Comparison of ENCODE assay signal across 8 cellular contexts in the genomic region with DNA sequence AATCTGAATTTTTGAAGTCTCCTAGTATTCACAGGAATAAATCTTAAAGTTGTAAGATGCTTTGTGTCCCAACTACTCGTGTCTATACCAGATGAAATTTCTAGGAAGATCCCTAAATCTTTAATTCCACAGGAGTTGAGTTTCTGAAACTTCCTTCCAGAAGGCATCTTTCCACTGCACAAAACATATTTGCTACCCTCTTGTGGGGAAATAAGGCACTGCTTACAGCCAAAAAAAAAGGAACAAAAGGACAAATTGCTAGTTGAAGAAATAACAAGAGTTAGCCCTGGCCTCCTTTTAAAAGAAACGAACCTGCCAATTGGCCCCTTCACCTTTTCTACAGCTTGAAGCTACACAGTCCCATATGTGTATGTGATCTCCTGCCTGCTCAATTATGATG. TPM values are rescaled to one million over a fixed set of nuclear protein-coding genes. Genes with fewer than 3 reads are reported as not detected.
DNase-seq lines count a peak whose midpoint lies in the region; ATAC-seq and TF ChIP-seq lines count a peak whose summit lies in the region.

No MANE protein-coding gene starts in this region.

- POLR2A ChIA-PET in Caco-2 (lab: Charles Lee): no interaction called here

- in situ Hi-C loops in astrocyte of the cerebellum (cut with HindIII; ENCODE audit: low sequenced_read_pairs): no loop called here

- TF ChIP-seq RAD21 in Ishikawa (IDR thresholded peaks at IDR 0.05; ENCODE audit: low read depth): peak; percentile 56

- H3K27me3 Mint-ChIP-seq in Caco-2 (ENCODE audit: insufficient read depth, unreplicated experiment): peaks cover under 1% of the 10 kb centered on the region

- no peak overlapping the region for H3K27ac Mint-ChIP-seq in Caco-2 (ENCODE audit: unreplicated experiment)

- no peaks in the 10 kb centered on the region for H3K9me3 ChIP-seq in Caco-2

- intact Hi-C loops in Caco-2 (cut with micrococcal nuclease; ENCODE audit: unreplicated experiment): loop anchor here (1.0 to 10.0 kb wide), 5 partner anchors 94 to 1766 kb away; no protein-coding TSS in a partner anchor

- ATAC-seq in GM21529 (IDR thresholded peaks at IDR 0.05; ENCODE audit: unreplicated experiment) (no peak), GM19452 (IDR thresholded peaks at IDR 0.05; ENCODE audit: unreplicated experiment) (no peak), GM19324 (IDR thresholded peaks at IDR 0.05; ENCODE audit: low FRiP score, unreplicated experiment) (no peak)

- no peaks in the 10 kb centered on the region for H3K4me1 Mint-ChIP-seq in Caco-2 (ENCODE audit: low read depth, unreplicated experiment)

- H3K36me3 Mint-ChIP-seq in Caco-2 (ENCODE audit: insufficient read depth, unreplicated experiment): no peaks in the 10 kb centered on the region

- H3K4me3 ChIP-seq in Caco-2 (ENCODE audit: low read depth, low read length): no peak overlapping the region
- no peak overlapping the region for H3K4me3 ChIP-seq in astrocyte of the cerebellum (ENCODE audit: low read depth, low read length)

- no peaks in the 10 kb centered on the region for H3K36me3 ChIP-seq in Caco-2 (ENCODE audit: control insufficient read depth, insufficient read depth, low read length)

- H3K9me3 Mint-ChIP-seq in Caco-2 (ENCODE audit: unreplicated experiment): no peaks in the 10 kb centered on the region

- no peak overlapping the region for H3K4me3 Mint-ChIP-seq in Caco-2 (ENCODE audit: unreplicated experiment)

- H3K4me1 ChIP-seq in Caco-2: no peaks in the 10 kb centered on the region

- CTCF ChIA-PET in Caco-2 (lab: Charles Lee): no interaction called here

- TF ChIP-seq CTCF in Caco-2 (IDR thresholded peaks at IDR 0.05; ENCODE audit: insufficient read depth in 1 of 2, low read depth in 1 of 2, low read length in 1 of 2, severe bottlenecking in 1 of 2, unreplicated experiment in 1 of 2) (peak; percentile 45 to 67), astrocyte of the cerebellum (IDR thresholded peaks at IDR 0.05; ENCODE audit: low read depth, low read length, missing control alignments) (peak; percentile 69)

- no peaks in the 10 kb centered on the region; the same call in 1 of the 2 replicates for H3K27me3 ChIP-seq in Caco-2 (replicated peaks; ENCODE audit: control insufficient read depth, insufficient read depth, low read length)

- TF ChIP-seq EP300 in Ishikawa (IDR thresholded peaks at IDR 0.05; ENCODE audit: borderline replicate concordance): no peak

- no TSS peak for BruUV-seq in Caco-2 (replicated peaks; lab: Mats Ljungman, UMichigan)

- DNase-seq in Caco-2 (peak in 1 of 2 experiments; percentile 30), astrocyte of the cerebellum (ENCODE audit: low read depth) (peak; percentile 8), medulla oblongata (ENCODE audit: extremely low spot score) (peak; percentile 27)
- DNase-seq in stimulated activated CD4-positive, alpha-beta T cell treated with anti-CD3 and anti-CD28 coated beads, Interleukin-12 subunit alpha, Interleukin-12 subunit beta, amount 100 ng/mL, for 4 hours: no peak

TF ChIP-seq in Ishikawa, 13 proteins besides CTCF, POLR2A, EP300 and RAD21:
- TF ChIP-seq CEBPB (IDR thresholded peaks at IDR 0.05): no peak
- no peak for TF ChIP-seq TCF12 (IDR thresholded peaks at IDR 0.05; ENCODE audit: low read depth)
- TF ChIP-seq TEAD4 (IDR thresholded peaks at IDR 0.05): no peak
- TF ChIP-seq NFIC (IDR thresholded peaks at IDR 0.05): no peak
- no peak for TF ChIP-seq CREB1 (IDR thresholded peaks at IDR 0.05; ENCODE audit: low read depth)
- no peak for TF ChIP-seq ZBTB7A (IDR thresholded peaks at IDR 0.05; ENCODE audit: low read depth)

RNA-seq across cellular contexts. Expression of a gene that starts 54.0 kb away (rescaled TPM):
- not detected in 2 replicates for total RNA-seq in Caco-2 (2022)
